In genomic region chr16:50509521-50510341, GRCh38 we compare ENCODE assay signal across 9 cellular contexts. TPM values are rescaled to one million over a fixed set of nuclear protein-coding genes. Genes with fewer than 3 reads are reported as not detected.
DNase-seq lines count a peak whose midpoint lies in the region; ATAC-seq and TF ChIP-seq lines count a peak whose summit lies in the region.
"Had no signal": no experiment of that assay in that cellular context is flagged by ENCODE, and none has a peak within 500 bp of the region (broad histone marks: within the 10 kb centered on the region; RNA-seq: fewer than 3 reads in every experiment).

No MANE protein-coding gene starts in this region.

- H3K4me1 ChIP-seq in MM.1S (ENCODE audit: low read length): no peaks in the 10 kb centered on the region
- H3K4me1 ChIP-seq: SJSA1 had no signal

- ATAC-seq in HG03439 (IDR thresholded peaks at IDR 0.05; ENCODE audit: unreplicated experiment) (no peak), HG02852 (IDR thresholded peaks at IDR 0.05; ENCODE audit: unreplicated experiment) (no peak)

- H3K9me2 ChIP-seq in MM.1S (replicated peaks; ENCODE audit: insufficient read depth, low read length): no peaks in the 10 kb centered on the region

- no peaks in the 10 kb centered on the region for H3F3A ChIP-seq in MM.1S (ENCODE audit: insufficient read depth, low read length)

- DNase-seq in EH (ENCODE audit: low read depth) (peak; percentile 19), MM.1S (no peak), activated T-cell treated with anti-CD3 and anti-CD28 coated beads for 4 hours (peak; percentile 11), glutamatergic neuron (no peak), GF-D8 (lab: John Stamatoyannopoulos, UW) (no peak)
- peak; percentile 5 to 20 (median 20) for DNase-seq in stimulated activated CD4-positive, alpha-beta T cell treated with anti-CD3 and anti-CD28 coated beads, TNF-alpha, amount 100 ng/mL, for 48 hours (ENCODE audit: low read depth in 3 of 3)

- H3K79me2 ChIP-seq in MM.1S (ENCODE audit: low read length): no peaks in the 10 kb centered on the region

- no peak overlapping the region for H3K9ac ChIP-seq in MM.1S (ENCODE audit: low read length)

- H3K36me3 Mint-ChIP-seq in glutamatergic neuron (ENCODE audit: unreplicated experiment): peaks cover 32% of the 10 kb centered on the region

- H3K27me3 ChIP-seq in MM.1S (replicated peaks; ENCODE audit: insufficient read depth, low read length): no peaks in the 10 kb centered on the region
- H3K27me3 ChIP-seq: SJSA1 had no signal

- H3K4me2 ChIP-seq in MM.1S (ENCODE audit: low read depth, low read length): no peak overlapping the region

- no peak overlapping the region for H2AFZ ChIP-seq in MM.1S (ENCODE audit: low read length)

- H3K27ac Mint-ChIP-seq in glutamatergic neuron (ENCODE audit: unreplicated experiment): no peak overlapping the region

- no peak overlapping the region for H3K4me3 Mint-ChIP-seq in glutamatergic neuron (ENCODE audit: unreplicated experiment)

- H3K27ac ChIP-seq in MM.1S (ENCODE audit: low read length): no peak overlapping the region
- H3K27ac ChIP-seq: SJSA1 had no signal

- H3K27me3 Mint-ChIP-seq in glutamatergic neuron (ENCODE audit: unreplicated experiment): peaks cover 9% of the 10 kb centered on the region

- TF ChIP-seq CTCF in MM.1S (IDR thresholded peaks at IDR 0.05; ENCODE audit: low read length) (peak; percentile 57), glutamatergic neuron (IDR thresholded peaks at IDR 0.05; ENCODE audit: partially characterized antibody, unreplicated experiment) (peak; percentile 57)

- no peaks in the 10 kb centered on the region for H3K9me3 ChIP-seq in MM.1S (replicated peaks; ENCODE audit: insufficient read depth, low read length)
- H3K9me3 ChIP-seq: SJSA1 had no signal

- no peak overlapping the region for H3K4me3 ChIP-seq in MM.1S (ENCODE audit: low read length)
- H3K4me3 ChIP-seq: SJSA1 had no signal

- no peaks in the 10 kb centered on the region for H3K36me3 ChIP-seq in MM.1S (replicated peaks; ENCODE audit: insufficient read depth, low read length)
- H3K36me3 ChIP-seq: SJSA1 had no signal

- H3K9me3 Mint-ChIP-seq in glutamatergic neuron (ENCODE audit: unreplicated experiment): peaks cover 19% of the 10 kb centered on the region

- no peaks in the 10 kb centered on the region for H4K20me1 ChIP-seq in MM.1S (ENCODE audit: insufficient read depth, low read length)

- peaks cover 23% of the 10 kb centered on the region for H3K4me1 Mint-ChIP-seq in glutamatergic neuron (ENCODE audit: low read depth, unreplicated experiment)

RNA-seq across cellular contexts. Expression of gene NKD1, which starts 38.5 kb away (rescaled TPM):
- 31.3 TPM for total RNA-seq in glutamatergic neuron (ENCODE audit: unreplicated experiment)

Comparison
In these comparisons a context has a peak if more than half of its experiments do, and no peak if none do; other contexts are left out.
1. DNase-seq: peak in EH (single experiment), activated T-cell treated with anti-CD3 and anti-CD28 coated beads for 4 hours (single experiment) and stimulated activated CD4-positive, alpha-beta T cell treated with anti-CD3 and anti-CD28 coated beads, TNF-alpha, amount 100 ng/mL, for 48 hours (3 of 3); none in MM.1S (single experiment), glutamatergic neuron (single experiment) and GF-D8 (single experiment).